12 cellular contexts compared by ENCODE assay signal in genomic region chr14:39488600-39488999, GRCh38. TPM values are rescaled to one million over a fixed set of nuclear protein-coding genes. Genes with fewer than 3 reads are reported as not detected.
DNase-seq lines count a peak whose midpoint lies in the region; ATAC-seq and FAIRE-seq lines count a peak whose summit lies in the region.
"Had no signal": no experiment of that assay in that cellular context is flagged by ENCODE, and none has a peak within 500 bp of the region (broad histone marks: within the 10 kb centered on the region; RNA-seq: fewer than 3 reads in every experiment).

No MANE protein-coding gene starts in this region.

- FAIRE-seq in small intestine (lab: Jason Lieb, UNC) = no peak
- FAIRE-seq: islet of Langerhans had no signal

- 44 to 84% (median 52%) methylated on average over 1 of the region's 1 CpG for WGBS in small intestine, 3 donors

- ATAC-seq in left lobe of liver (no peak), GM21529 (IDR thresholded peaks at IDR 0.05; ENCODE audit: unreplicated experiment) (no peak), HG02884 (IDR thresholded peaks at IDR 0.05; ENCODE audit: unreplicated experiment) (no peak)
- ATAC-seq: activated naive CD4-positive, alpha-beta T cell treated with anti-CD3 and anti-CD28 coated beads, Interleukin-2, amount 50 U/mL, for 72 hours; esophagus mucosa had no signal

- no peaks in the 10 kb centered on the region for H3K9me3 ChIP-seq in small intestine (ENCODE audit: control insufficient read depth, low read depth)

- H3K27me3 ChIP-seq in small intestine (ENCODE audit: control insufficient read depth in 2 of 2, insufficient read depth in 2 of 2, low read length in 2 of 2) = no peaks in the 10 kb centered on the region

- no peaks in the 10 kb centered on the region for H3K36me3 ChIP-seq in small intestine (ENCODE audit: control insufficient read depth in 2 of 2, insufficient read depth in 2 of 2, low read length in 2 of 2)

- peak overlapping the region; percentile 83 for H3K27ac ChIP-seq in caudate nucleus (ENCODE audit: low read depth, low read length)
- no peak overlapping the region for H3K27ac ChIP-seq in small intestine (ENCODE audit: low read depth in 1 of 2, low read length in 1 of 2)

- DNase-seq in Ammon's horn (ENCODE audit: low spot score) = peak; percentile 56
- DNase-seq in NCI-H1417 (lab: John Stamatoyannopoulos, UW) = peak in 2 of 3 experiments; percentile 59 to 84
- DNase-seq in caudate nucleus (lab: John Stamatoyannopoulos, UW) = peak in 20 of 61 donors; percentile 4 to 69 (median 26)
- peak; percentile 64 for DNase-seq in islet precursor cell
- DNase-seq in left lobe of liver (ENCODE audit: low spot score) = no peak
- DNase-seq in small intestine = no peak
- DNase-seq: NCI-H446 treated with DMSO at 0.1 percent for 48 hours had no signal

- no peaks in the 10 kb centered on the region for H3K4me1 ChIP-seq in small intestine (ENCODE audit: control insufficient read depth in 2 of 2, insufficient read depth in 1 of 2, low read depth in 1 of 2, low read length in 1 of 2)

- no peak overlapping the region for H3K4me3 ChIP-seq in small intestine (ENCODE audit: low read depth in 1 of 2, low read length in 2 of 2)

RNA-seq across cellular contexts. Expression of gene FBXO33, which starts 56.4 kb away (rescaled TPM):
- 5.4 TPM for total RNA-seq in left lobe of liver
- 1 to 10 TPM; 3.8 to 5.0 (median 4.2) TPM for polyA plus RNA-seq in small intestine

Comparison
In these comparisons a context has a peak if more than half of its experiments do, and no peak if none do; other contexts are left out.
1. DNase-seq: peak in Ammon's horn (single experiment), NCI-H1417 (2 of 3) and islet precursor cell (single experiment); none in left lobe of liver (single experiment) and small intestine (single experiment).